22 cellular contexts compared by ENCODE assay signal in the genomic region with DNA sequence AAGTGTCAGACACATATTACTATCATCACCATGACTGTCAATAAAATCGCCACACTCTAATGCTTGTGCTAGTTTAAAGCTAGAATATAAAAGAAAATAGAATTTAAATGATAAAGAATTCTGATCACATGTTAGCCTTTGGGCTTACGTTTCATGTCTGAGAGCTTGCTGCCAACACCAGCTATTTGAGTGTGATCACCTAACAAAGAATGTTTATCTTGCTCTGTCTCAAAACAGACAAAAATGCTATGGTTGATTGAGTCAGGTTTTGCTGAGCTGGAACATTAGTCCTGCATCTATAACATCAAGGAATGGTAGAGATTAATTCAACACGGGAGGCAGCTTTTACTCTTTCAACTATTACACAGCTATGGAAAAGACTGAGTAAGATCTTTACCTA.
"Had no signal": no experiment of that assay in that cellular context is flagged by ENCODE, and none has a peak within 500 bp of the region (broad histone marks: within the 10 kb centered on the region; RNA-seq: fewer than 3 reads in every experiment).

No MANE protein-coding gene starts in this region.

- H3K36me3 Mint-ChIP-seq: immature natural killer cell; natural killer cell treated with Interleukin-12 subunit alpha and Interleukin-12 subunit beta and Interleukin-15 and Interleukin-18, amount 100 ng/mL, for 72 hours had no signal

- H3K27ac Mint-ChIP-seq: immature natural killer cell; natural killer cell treated with Interleukin-12 subunit alpha and Interleukin-12 subunit beta and Interleukin-15 and Interleukin-18, amount 100 ng/mL, for 72 hours had no signal

- H3K4me1 Mint-ChIP-seq: immature natural killer cell had no signal

- H3K27ac ChIP-seq: colonic mucosa, esophagus squamous epithelium, gastroesophageal sphincter, pancreas, prostate gland, right lobe of liver, spleen, stomach had no signal

- H3K4me3 Mint-ChIP-seq: immature natural killer cell; natural killer cell treated with Interleukin-12 subunit alpha and Interleukin-12 subunit beta and Interleukin-15 and Interleukin-18, amount 100 ng/mL, for 72 hours had no signal

- DNase-seq: colonic mucosa; dermis blood vessel endothelial cell; esophagus squamous epithelium; foreskin fibroblast; immature natural killer cell; left cardiac atrium; left ventricle myocardium superior; mesenchymal stem cell; midbrain; occipital lobe; pancreas; retina; right lobe of liver; spleen; stimulated activated CD4-positive, alpha-beta T cell treated with anti-CD3 and anti-CD28 coated beads, Interleukin-2, amount 100 ng/mL, for 24 hours; stimulated activated CD4-positive, alpha-beta T cell treated with anti-CD3 and anti-CD28 coated beads, Interleukin-4, amount 100 ng/mL, for 4 hours; stimulated activated naive CD4-positive, alpha-beta T cell; stomach; trophoblast cell had no signal
